In the genomic region with DNA sequence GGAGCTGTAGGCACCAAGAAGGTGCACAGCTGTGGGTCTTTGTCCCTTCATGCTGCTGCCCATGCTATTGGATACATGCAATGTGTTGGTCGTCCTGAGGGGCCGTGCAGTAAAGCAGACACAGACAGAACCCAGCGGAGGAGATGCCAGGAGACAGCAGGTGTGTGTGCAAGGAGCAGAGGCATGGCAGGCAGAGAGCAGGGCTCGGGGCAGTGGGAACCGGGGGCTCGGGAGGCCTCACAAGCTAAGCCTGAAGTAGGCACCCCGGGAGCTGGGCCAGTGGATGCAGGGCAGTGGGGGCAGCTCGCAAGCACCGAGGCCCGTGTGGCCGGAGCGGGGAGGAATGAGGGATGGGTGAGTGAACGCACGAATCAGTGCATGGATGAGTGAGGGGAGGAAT, we compare ENCODE assay signal across 17 cellular contexts. TPM values are rescaled to one million over a fixed set of nuclear protein-coding genes. Genes with fewer than 3 reads are reported as not detected.
"Had no signal": no experiment of that assay in that cellular context is flagged by ENCODE, and none has a peak within 500 bp of the region (broad histone marks: within the 10 kb centered on the region; RNA-seq: fewer than 3 reads in every experiment).

No MANE protein-coding gene starts in this region.

- H3K36me3 Mint-ChIP-seq: activated naive CD8-positive, alpha-beta T cell; mesothelial cell of epicardium; natural killer cell treated with Interleukin-12 subunit alpha and Interleukin-12 subunit beta and Interleukin-15 and Interleukin-18, amount 100 ng/mL, for 72 hours had no signal

- H3K36me3 ChIP-seq: esophagus squamous epithelium had no signal

- H3K4me3 ChIP-seq: esophagus squamous epithelium, hepatocyte, lung had no signal

- ATAC-seq: left colon; natural killer cell treated with Interleukin-12 subunit alpha and Interleukin-12 subunit beta and Interleukin-15 and Interleukin-18, amount 100 ng/mL, for 72 hours; T-helper 17 cell had no signal

- H3K9me3 ChIP-seq: esophagus squamous epithelium had no signal

- H3K27me3 Mint-ChIP-seq: activated naive CD8-positive, alpha-beta T cell; natural killer cell treated with Interleukin-12 subunit alpha and Interleukin-12 subunit beta and Interleukin-15 and Interleukin-18, amount 100 ng/mL, for 72 hours had no signal

- H3K27ac Mint-ChIP-seq: activated naive CD8-positive, alpha-beta T cell; mesothelial cell of epicardium; natural killer cell treated with Interleukin-12 subunit alpha and Interleukin-12 subunit beta and Interleukin-15 and Interleukin-18, amount 100 ng/mL, for 72 hours; T-helper 17 cell had no signal

- H3K27ac ChIP-seq: hepatocyte, VCaP had no signal

- H3K4me3 Mint-ChIP-seq: activated naive CD8-positive, alpha-beta T cell; mesothelial cell of epicardium; natural killer cell treated with Interleukin-12 subunit alpha and Interleukin-12 subunit beta and Interleukin-15 and Interleukin-18, amount 100 ng/mL, for 72 hours; T-helper 17 cell had no signal

- DNase-seq: activated CD4-positive, alpha-beta T cell treated with anti-CD3 and anti-CD28 coated beads, Interleukin-2, amount 50 U/mL, for 1 hour; activated CD4-positive, CD25-positive, alpha-beta regulatory T cell treated with anti-CD3 and anti-CD28 coated beads, Interleukin-2, amount 50 U/mL, for 72 hours; activated CD8-positive, alpha-beta memory T cell treated with anti-CD3 and anti-CD28 coated beads for 24 hours; activated CD8-positive, alpha-beta memory T cell treated with anti-CD3 and anti-CD28 coated beads, Interleukin-2, amount 50 U/mL, for 48 hours; activated gamma-delta T cell; dermis blood vessel endothelial cell; effector memory CD4-positive, alpha-beta T cell; esophagus squamous epithelium; left colon; stimulated activated naive CD4-positive, alpha-beta T cell; T-helper 17 cell had no signal

- H3K9me3 Mint-ChIP-seq: mesothelial cell of epicardium; natural killer cell treated with Interleukin-12 subunit alpha and Interleukin-12 subunit beta and Interleukin-15 and Interleukin-18, amount 100 ng/mL, for 72 hours had no signal

- H3K27me3 ChIP-seq: esophagus squamous epithelium, hepatocyte had no signal

RNA-seq across cellular contexts. Expression of gene HTRA3, which starts 13.2 kb away (rescaled TPM):
- total RNA-seq: natural killer cell treated with Interleukin-12 subunit alpha and Interleukin-12 subunit beta and Interleukin-15 and Interleukin-18, amount 100 ng/mL, for 72 hours; T-helper 17 cell had no signal
